ENCODE assay signal across 16 cellular contexts in the genomic region with DNA sequence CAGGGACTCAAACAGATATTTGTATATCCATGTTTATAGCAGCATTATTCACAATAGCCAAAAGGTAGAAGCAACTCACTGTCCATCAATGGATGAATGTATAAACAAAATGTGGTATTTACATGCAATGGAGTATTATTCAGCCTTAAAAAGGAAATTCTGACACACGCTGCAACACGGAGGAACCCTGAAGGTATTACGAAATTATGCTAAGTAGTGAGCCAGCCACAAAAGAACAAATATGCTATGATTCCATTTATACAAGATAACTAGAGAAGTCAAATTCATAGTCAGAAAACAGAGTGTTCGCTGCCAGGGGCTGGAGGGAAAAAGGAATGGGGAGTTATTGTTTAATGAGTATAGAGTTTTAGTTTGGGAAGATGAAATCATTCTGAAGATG.
"Had no signal": no experiment of that assay in that cellular context is flagged by ENCODE, and none has a peak within 500 bp of the region (broad histone marks: within the 10 kb centered on the region; RNA-seq: fewer than 3 reads in every experiment).

No MANE protein-coding gene starts in this region.

- H3K27ac ChIP-seq: heart left ventricle, lower lobe of right lung, ovary, prostate gland, upper lobe of left lung had no signal

- H3K27me3 ChIP-seq: heart left ventricle, ovary, upper lobe of left lung had no signal

- DNase-seq: activated CD4-positive, alpha-beta T cell treated with anti-CD3 and anti-CD28 coated beads, Interleukin-2, amount 50 U/mL, for 4 hours; activated CD8-positive, alpha-beta memory T cell treated with anti-CD3 and anti-CD28 coated beads, Interleukin-2, amount 50 U/mL, for 48 hours; activated naive CD4-positive, alpha-beta T cell treated with anti-CD3 and anti-CD28 coated beads, Interleukin-2, amount 10 ng/mL, durations not matched to agents 7 days and 5 days; activated T-cell treated with anti-CD3 and anti-CD28 coated beads, Interleukin-2, amount 50 U/mL, for 48 hours; anterior cingulate cortex; caudate nucleus; effector memory CD4-positive, alpha-beta T cell; heart left ventricle; lower lobe of right lung; natural killer cell; ovary; stimulated activated CD4-positive, alpha-beta T cell treated with anti-CD3 and anti-CD28 coated beads, Interleukin-4, amount 100 ng/mL, for 4 hours; stimulated activated naive CD8-positive, alpha-beta T cell treated with anti-CD3 and anti-CD28 coated beads, Interleukin-15, Interleukin-2, amounts not matched to agents 100 U/mL and 50 U/mL, for 24 hours; T-cell; upper lobe of left lung had no signal

- H3K4me1 ChIP-seq: lower lobe of right lung, prostate gland, upper lobe of left lung had no signal

- H3K9me3 ChIP-seq: heart left ventricle, lower lobe of right lung, ovary, prostate gland, upper lobe of left lung had no signal

- H3K4me3 ChIP-seq: heart left ventricle, lower lobe of right lung, ovary, prostate gland, upper lobe of left lung had no signal

- H3K36me3 ChIP-seq: lower lobe of right lung, ovary, prostate gland had no signal
